Comparison of ENCODE assay signal across 9 cellular contexts in the genomic region with DNA sequence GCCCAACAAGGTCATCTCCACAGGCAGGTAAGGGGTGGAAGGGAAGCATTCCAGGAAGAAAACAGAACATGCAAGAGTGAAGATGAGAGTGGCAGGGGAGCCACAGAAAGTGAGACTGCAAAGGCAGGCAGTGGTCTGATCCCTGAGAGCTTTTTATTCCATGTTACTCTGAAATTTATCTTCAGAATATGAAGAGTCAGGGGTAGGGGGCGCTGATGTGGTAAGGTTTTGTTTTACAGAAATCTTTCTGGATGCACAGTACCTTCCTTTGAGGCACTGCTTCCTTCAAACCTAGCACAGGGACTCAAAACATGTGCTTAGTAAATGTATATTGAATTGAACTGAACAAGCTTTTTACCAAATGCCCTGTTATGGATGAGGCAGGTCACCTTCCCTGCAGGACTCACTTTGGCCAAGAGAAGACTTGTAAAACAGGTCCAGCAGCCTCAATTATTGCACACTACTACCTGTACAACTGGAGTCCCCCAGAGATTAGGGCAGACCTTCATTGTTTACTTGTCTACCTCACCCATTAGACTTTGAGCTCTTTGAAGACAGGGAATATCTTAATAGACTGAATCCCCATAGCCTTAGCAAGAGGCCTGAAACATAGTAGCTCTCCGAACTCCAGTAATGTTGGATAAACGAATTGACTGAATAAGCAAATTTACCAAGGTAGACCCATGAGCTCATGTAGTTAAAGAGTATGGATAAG. TPM values are rescaled to one million over a fixed set of nuclear protein-coding genes. Genes with fewer than 3 reads are reported as not detected.
DNase-seq lines count a peak whose midpoint lies in the region; ATAC-seq and TF ChIP-seq lines count a peak whose summit lies in the region.
"Had no signal": no experiment of that assay in that cellular context is flagged by ENCODE, and none has a peak within 500 bp of the region (broad histone marks: within the 10 kb centered on the region; RNA-seq: fewer than 3 reads in every experiment).

No MANE protein-coding gene starts in this region.

- ATAC-seq in GM18868 (IDR thresholded peaks at IDR 0.05; ENCODE audit: unreplicated experiment) = no peak

- no peaks in the 10 kb centered on the region for H3K36me3 Mint-ChIP-seq in immature natural killer cell

- H3K79me2 ChIP-seq in Karpas-422 (ENCODE audit: low read length) = no peaks in the 10 kb centered on the region

- peaks cover 8 to 20% (median 14%) of the 10 kb centered on the region in 3 donors for H3K27me3 Mint-ChIP-seq in immature natural killer cell (ENCODE audit: low read depth in 3 of 3)

- H3K36me3 ChIP-seq in Karpas-422 (ENCODE audit: insufficient read depth, low read length) = no peaks in the 10 kb centered on the region
- H3K36me3 ChIP-seq in MG63 = no peaks in the 10 kb centered on the region
- H3K36me3 ChIP-seq: SJSA1 had no signal

- H3K9ac ChIP-seq in Karpas-422 (ENCODE audit: low read length) = no peak overlapping the region

- H3K9me2 ChIP-seq in Karpas-422 (replicated peaks; ENCODE audit: insufficient read depth, low read length) = no peaks in the 10 kb centered on the region

- H3K27ac ChIP-seq in Karpas-422 (ENCODE audit: low read length) = no peak overlapping the region
- no peak overlapping the region for H3K27ac ChIP-seq in RWPE1
- H3K27ac ChIP-seq: SJSA1 had no signal

- H3K4me1 ChIP-seq in Karpas-422 (ENCODE audit: low read length) = 0 out of 2 replicates have a peak, but pooled peaks cover 2% of the 10 kb centered on the region
- H3K4me1 ChIP-seq: SJSA1 had no signal

- H3K4me1 Mint-ChIP-seq in immature natural killer cell = peaks cover 13 to 32% of the 10 kb centered on the region in 2 donors

- no peaks in the 10 kb centered on the region for H3K27me3 ChIP-seq in Karpas-422 (ENCODE audit: low read length)
- H3K27me3 ChIP-seq in MG63 = 0 out of 2 replicates have a peak, but pooled peaks cover 2% of the 10 kb centered on the region
- H3K27me3 ChIP-seq: SJSA1 had no signal

- H3K27ac Mint-ChIP-seq in immature natural killer cell = peak overlapping the region in 4 of 6 donors; percentile 18 to 65 (median 51)

- H3K9me3 ChIP-seq in Karpas-422 (ENCODE audit: low read length) = no peaks in the 10 kb centered on the region
- H3K9me3 ChIP-seq in MG63 = no peaks in the 10 kb centered on the region
- H3K9me3 ChIP-seq: SJSA1 had no signal

- H4K20me1 ChIP-seq in Karpas-422 (ENCODE audit: insufficient read depth, low read depth, low read length) = no peaks in the 10 kb centered on the region

- TF ChIP-seq CTCF in RWPE1 (conservative IDR thresholded peaks at IDR 0.05; ENCODE audit: low read depth) = no peak

- POLR2A ChIA-PET in RWPE1 (lab: Yijun Ruan, JAX; ENCODE audit: low non-redundant PET) = no interaction called here

- CTCF ChIA-PET in RWPE1 (lab: Yijun Ruan, JAX) = interaction anchor here (0.6 to 1.0 kb wide), 2 partner anchors 77 to 383 kb away, joined by 3 to 6 read pairs; no protein-coding TSS in a partner anchor

- H3K4me2 ChIP-seq in Karpas-422 (ENCODE audit: low read depth, low read length, poor library complexity, severe bottlenecking) = no peak overlapping the region

- DNase-seq in DMS79 (lab: John Stamatoyannopoulos, UW) (peak; percentile 21), Karpas-422 (peak; percentile 66), immature natural killer cell (no peak), RWPE1 (ENCODE audit: low spot score) (no peak), MG63 (no peak), putamen (ENCODE audit: low spot score) (no peak)
- DNase-seq in activated CD4-positive, alpha-beta T cell treated with anti-CD3 and anti-CD28 coated beads for 4 hours = peak; percentile 8 to 12

- H2AFZ ChIP-seq in Karpas-422 (ENCODE audit: low read length) = no peak overlapping the region

- H3K4me3 Mint-ChIP-seq in immature natural killer cell = peak overlapping the region; percentile 44 to 93 (median 71)

- no peak overlapping the region for H3K4me3 ChIP-seq in Karpas-422 (ENCODE audit: low read length)
- H3K4me3 ChIP-seq in MG63 = no peak overlapping the region
- H3K4me3 ChIP-seq: SJSA1 had no signal

- H3K9me3 Mint-ChIP-seq in immature natural killer cell = no peaks in the 10 kb centered on the region

RNA-seq across cellular contexts. Expression of gene PAK1, which starts 2.2 kb away (rescaled TPM):
- 18.7 and 60.1 TPM in 2 replicates for total RNA-seq in Karpas-422 (2014; rRNA removed; shearing (Covaris generic); ENCODE audit: low replicate concordance)
- 10 to 100 TPM; 13.3 to 19.1 (median 18.3) TPM for polyA plus RNA-seq in immature natural killer cell
- 31.3 and 35.5 TPM in 2 replicates for total RNA-seq in MG63 (2014; rRNA removed; shearing (Covaris generic); ENCODE audit: low replicate concordance)

Comparison
In these comparisons a context has a peak if more than half of its experiments do, and no peak if none do; other contexts are left out.
1. DNase-seq: peak in DMS79 (single experiment), Karpas-422 (single experiment) and activated CD4-positive, alpha-beta T cell treated with anti-CD3 and anti-CD28 coated beads for 4 hours (2 of 2); none in immature natural killer cell (0 of 3), RWPE1 (single experiment), MG63 (single experiment) and putamen (single experiment).